In the genomic region with DNA sequence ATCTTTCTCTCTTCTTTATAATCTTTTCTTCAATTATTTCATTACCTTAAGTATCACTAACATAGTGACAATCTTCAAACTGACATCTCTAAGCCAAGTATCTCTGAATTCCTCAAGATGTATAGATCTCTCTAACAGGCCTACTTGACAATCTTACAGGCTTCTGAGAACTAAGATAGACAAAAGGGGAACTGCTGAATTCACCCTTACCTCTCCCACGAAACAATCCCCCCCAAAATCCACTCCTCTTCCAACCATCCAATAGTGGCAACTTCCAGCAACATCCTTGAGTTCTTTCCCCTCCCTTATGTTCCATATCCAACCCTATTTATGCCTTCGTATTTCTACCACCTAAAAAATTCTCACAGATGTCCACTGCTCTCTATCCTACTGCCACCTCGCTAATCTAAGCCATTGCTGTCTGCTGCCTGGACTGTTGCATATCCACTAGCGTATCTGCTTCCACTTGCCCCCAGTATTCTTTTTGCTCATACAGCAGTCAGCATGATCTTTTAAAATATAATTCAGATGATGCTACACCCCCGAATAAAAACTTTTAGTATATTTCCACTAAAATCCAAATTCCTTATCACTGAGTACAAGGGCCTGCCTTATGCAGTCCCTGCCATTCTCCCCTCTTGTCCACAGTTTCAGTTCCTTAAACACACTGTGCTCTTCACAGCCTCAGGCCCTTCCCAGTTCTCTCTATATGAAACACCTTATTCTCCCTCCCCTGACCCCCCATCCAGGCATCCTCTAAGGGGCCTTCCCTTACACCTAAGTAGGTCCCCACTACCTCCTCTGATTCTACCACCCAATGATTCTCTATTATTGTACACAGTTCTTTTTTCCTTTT, we compare ENCODE assay signal across 17 cellular contexts. TPM values are rescaled to one million over a fixed set of nuclear protein-coding genes. Genes with fewer than 3 reads are reported as not detected.
DNase-seq lines count a peak whose midpoint lies in the region; ATAC-seq and TF ChIP-seq lines count a peak whose summit lies in the region.
"Had no signal": no experiment of that assay in that cellular context is flagged by ENCODE, and none has a peak within 500 bp of the region (broad histone marks: within the 10 kb centered on the region; RNA-seq: fewer than 3 reads in every experiment).

No MANE protein-coding gene starts in this region.

- no peaks in the 10 kb centered on the region for H3K36me3 Mint-ChIP-seq in H9 (ENCODE audit: insufficient read depth in 1 of 3, low read depth in 3 of 3)
- H3K36me3 Mint-ChIP-seq in dendritic cell treated with granulocyte-macrophage colony-stimulating factor and Interleukin-4, amounts not matched to agents 40 ng/mL and 50 ng/mL, for 4 days (ENCODE audit: low read depth) = no peaks in the 10 kb centered on the region
- H3K36me3 Mint-ChIP-seq: immature natural killer cell had no signal

- no peaks in the 10 kb centered on the region for H3K27me3 Mint-ChIP-seq in H9 (ENCODE audit: low read depth)
- H3K27me3 Mint-ChIP-seq in dendritic cell treated with granulocyte-macrophage colony-stimulating factor and Interleukin-4, amounts not matched to agents 40 ng/mL and 50 ng/mL, for 4 days = no peaks in the 10 kb centered on the region

- H3K18ac ChIP-seq in H9 (ENCODE audit: insufficient read length, low read depth, low read length) = no peak overlapping the region

- H3K4me3 Mint-ChIP-seq in H9 = no peak overlapping the region
- no peak overlapping the region for H3K4me3 Mint-ChIP-seq in dendritic cell treated with granulocyte-macrophage colony-stimulating factor and Interleukin-4, amounts not matched to agents 40 ng/mL and 50 ng/mL, for 4 days
- H3K4me3 Mint-ChIP-seq: immature natural killer cell had no signal

- TF ChIP-seq CTCF in H9 (conservative IDR thresholded peaks at IDR 0.05) (no peak), Loucy (conservative IDR thresholded peaks at IDR 0.05; ENCODE audit: low read length) (no peak)

- no peaks in the 10 kb centered on the region for H3K9me3 ChIP-seq in H9 (ENCODE audit: control insufficient read depth, low read depth, low read length)
- H3K9me3 ChIP-seq in Loucy (ENCODE audit: insufficient read depth, low read depth, low read length) = no peaks in the 10 kb centered on the region
- H3K9me3 ChIP-seq: sigmoid colon had no signal

- H3K9me2 ChIP-seq in Loucy (replicated peaks; ENCODE audit: low read depth, low read length) = no peaks in the 10 kb centered on the region

- no peak overlapping the region for H2BK12ac ChIP-seq in H9 (ENCODE audit: insufficient read length, low read depth, low read length)

- H2BK5ac ChIP-seq in H9 (ENCODE audit: insufficient read length, low read length) = no peak overlapping the region

- ATAC-seq in GM18511 (IDR thresholded peaks at IDR 0.05; ENCODE audit: unreplicated experiment) = peak; percentile 63

- no peaks in the 10 kb centered on the region for H3K36me3 ChIP-seq in Loucy (ENCODE audit: insufficient read depth, low read length)
- H3K36me3 ChIP-seq: sigmoid colon had no signal

- H2AK5ac ChIP-seq in H9 (ENCODE audit: insufficient read length, low read length) = no peak overlapping the region

- H3K4me2 ChIP-seq in H9 (ENCODE audit: insufficient read depth, insufficient read length, low read length) (no peak overlapping the region), Loucy (ENCODE audit: low read depth, low read length, poor library complexity, severe bottlenecking) (peak overlapping the region; percentile 94)

- H2BK120ac ChIP-seq in H9 (ENCODE audit: low read depth, low read length, poor library complexity, severe bottlenecking) = no peak overlapping the region

- H2BK20ac ChIP-seq in H9 (ENCODE audit: low read depth, low read length, poor library complexity, severe bottlenecking) = no peak overlapping the region

- no peak overlapping the region for H3K56ac ChIP-seq in H9 (ENCODE audit: insufficient read length, low read depth, low read length)

- no peak overlapping the region for H3K14ac ChIP-seq in H9 (ENCODE audit: insufficient read depth, low read length)

- peak overlapping the region; percentile 2 to 88 (median 31); a peak in 5 of 7 replicates for H3K27ac Mint-ChIP-seq in H9
- peak overlapping the region; percentile 34 for H3K27ac Mint-ChIP-seq in dendritic cell treated with granulocyte-macrophage colony-stimulating factor and Interleukin-4, amounts not matched to agents 40 ng/mL and 50 ng/mL, for 4 days

- no peak overlapping the region for H4K8ac ChIP-seq in H9 (replicated peaks; ENCODE audit: insufficient read length, low read depth, low read length)

- H3K23me2 ChIP-seq in H9 (ENCODE audit: insufficient read length, low read depth, low read length, poor library complexity, severe bottlenecking) = no peaks in the 10 kb centered on the region

- H2BK15ac ChIP-seq in H9 (ENCODE audit: low read depth, low read length) = no peak overlapping the region

- no peaks in the 10 kb centered on the region for H3F3A ChIP-seq in Loucy (ENCODE audit: low read depth)

- H4K5ac ChIP-seq in H9 (ENCODE audit: insufficient read length, low read depth, low read length) = no peak overlapping the region

- no peak overlapping the region for H3K27ac ChIP-seq in H9 (ENCODE audit: insufficient read length, low read depth, low read length)
- H3K27ac ChIP-seq: sigmoid colon had no signal

- intact Hi-C loops in dendritic cell treated with granulocyte-macrophage colony-stimulating factor and Interleukin-4, amounts not matched to agents 40 ng/mL and 50 ng/mL, for 4 days (cut with micrococcal nuclease) = loop anchor here (1.0 to 10.0 kb wide), 3 partner anchors 9 to 285 kb away; a partner anchor contains a TSS

- DNase-seq in H9 = no peak
- DNase-seq in hypothalamus (lab: John Stamatoyannopoulos, UW) = no peak
- DNase-seq in epidermal melanocyte (ENCODE audit: insufficient read length, low spot score) = no peak
- DNase-seq in Ammon's horn (ENCODE audit: low spot score) = no peak
- DNase-seq in mucosa of gallbladder (ENCODE audit: low spot score) = no peak
- DNase-seq: activated CD4-positive, CD25-positive, alpha-beta regulatory T cell; C1 segment of cervical spinal cord; dermis blood vessel endothelial cell; H7; immature natural killer cell; NCI-H1048; NCI-H510A; SHP77 treated with DMSO at 0.1 percent for 48 hours; sigmoid colon had no signal

- no peaks in the 10 kb centered on the region for H3K9me3 Mint-ChIP-seq in H9
- H3K9me3 Mint-ChIP-seq in dendritic cell treated with granulocyte-macrophage colony-stimulating factor and Interleukin-4, amounts not matched to agents 40 ng/mL and 50 ng/mL, for 4 days = no peaks in the 10 kb centered on the region
- H3K9me3 Mint-ChIP-seq: immature natural killer cell had no signal

- peaks cover 55 to 56% of the 10 kb centered on the region in 2 experiments for H3K4me1 Mint-ChIP-seq in H9
- peaks cover 42% of the 10 kb centered on the region for H3K4me1 Mint-ChIP-seq in dendritic cell treated with granulocyte-macrophage colony-stimulating factor and Interleukin-4, amounts not matched to agents 40 ng/mL and 50 ng/mL, for 4 days (ENCODE audit: low read depth)

- H2AFZ ChIP-seq in H9 (ENCODE audit: low read length) = no peak overlapping the region
- H2AFZ ChIP-seq in Loucy (ENCODE audit: low read length) = no peak overlapping the region

- H4K20me1 ChIP-seq in H9 (ENCODE audit: control insufficient read depth, insufficient read depth, insufficient read length) (no peaks in the 10 kb centered on the region), Loucy (ENCODE audit: insufficient read depth, low read length, poor library complexity, severe bottlenecking) (peaks cover 87% of the 10 kb centered on the region)

- peak overlapping the region; percentile 27 for H3K4me3 ChIP-seq in Loucy (ENCODE audit: low read length, poor library complexity, severe bottlenecking)
- H3K4me3 ChIP-seq: sigmoid colon had no signal

- no peak overlapping the region for H3K23ac ChIP-seq in H9 (ENCODE audit: insufficient read length, low read depth, low read length)

- H3K79me1 ChIP-seq in H9 (ENCODE audit: insufficient read depth, low read depth, low read length, poor library complexity, severe bottlenecking) = peaks cover 4% of the 10 kb centered on the region

- no peak overlapping the region for H3K4ac ChIP-seq in H9 (ENCODE audit: low read depth, low read length)

- H3K4me1 ChIP-seq in H9 (ENCODE audit: insufficient read depth, low read length) (peaks cover 2% of the 10 kb centered on the region; the same call in 1 of the 2 replicates), Loucy (ENCODE audit: insufficient read depth, low read length, poor library complexity, severe bottlenecking) (peaks cover 66% of the 10 kb centered on the region)

- WGBS in H9 (ENCODE audit: extremely low coverage, insufficient read length, low lambda C conversion rate) = no CpG with 5 or more reads among the region's 5 CpGs

- H3T11ph ChIP-seq in H9 (ENCODE audit: low read length) = no peak overlapping the region

- H3K9ac ChIP-seq in H9 (ENCODE audit: extremely low read depth, insufficient read length, low read length) = no peak overlapping the region
- H3K9ac ChIP-seq in Loucy (ENCODE audit: low read depth, low read length, poor library complexity, severe bottlenecking) = no peak overlapping the region

- H3K79me2 ChIP-seq in H9 (ENCODE audit: insufficient read depth, low read length) = peaks cover 38% of the 10 kb centered on the region; the same call in 1 of the 2 replicates
- H3K79me2 ChIP-seq in Loucy (ENCODE audit: insufficient read depth, low read length) = peaks cover 100% of the 10 kb centered on the region

- H4K91ac ChIP-seq in H9 (ENCODE audit: insufficient read length, low read depth, low read length) = no peak overlapping the region

- H3K27me3 ChIP-seq in H9 (ENCODE audit: insufficient read depth, low read length) = no peaks in the 10 kb centered on the region
- no peaks in the 10 kb centered on the region for H3K27me3 ChIP-seq in Loucy (ENCODE audit: insufficient read depth, low read length, poor library complexity, severe bottlenecking)
- H3K27me3 ChIP-seq: sigmoid colon had no signal

RNA-seq across cellular contexts. Expression of a gene that starts 8.0 kb away (rescaled TPM):
- total RNA-seq in H9 (2021) (68.3 and 74.4 TPM in 2 replicates), mucosa of gallbladder (36.7 TPM)

RNA-seq across cellular contexts. Expression of a gene that starts 48.5 kb away (rescaled TPM):
- total RNA-seq in H9 (2021) = 121 and 123 TPM in 2 replicates
- 30.9 TPM for total RNA-seq in mucosa of gallbladder
